In the genomic region with DNA sequence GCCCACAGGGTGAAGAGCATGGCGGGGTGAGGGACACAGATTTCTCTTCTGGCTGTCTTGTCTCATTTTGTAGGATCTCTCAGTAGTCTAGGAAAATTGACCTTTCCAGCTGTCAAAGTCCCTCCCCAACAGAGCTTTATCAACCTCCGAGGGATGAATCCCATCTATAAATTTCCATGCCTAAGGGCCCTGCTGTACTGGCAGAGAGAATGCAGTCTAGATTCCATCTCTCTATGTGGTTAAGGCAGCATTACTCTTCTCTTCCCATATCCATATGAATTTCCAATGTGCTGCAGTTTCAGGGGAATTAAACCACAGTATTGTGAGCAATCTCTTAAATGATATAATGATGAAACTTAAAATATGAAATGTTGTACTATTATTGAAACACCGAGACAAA, we compare ENCODE assay signal across 26 cellular contexts.
"Had no signal": no experiment of that assay in that cellular context is flagged by ENCODE, and none has a peak within 500 bp of the region (broad histone marks: within the 10 kb centered on the region; RNA-seq: fewer than 3 reads in every experiment).

No MANE protein-coding gene starts in this region.

- H3K9me3 ChIP-seq: neutrophil, pancreas, prostate gland, right lobe of liver, sigmoid colon, stomach, thoracic aorta, thyroid gland, tibial nerve, upper lobe of left lung, vagina had no signal

- H3K36me3 Mint-ChIP-seq: naive thymus-derived CD4-positive, alpha-beta T cell; natural killer cell; stimulated activated effector memory CD8-positive, alpha-beta T cell treated with anti-CD3 and anti-CD28 coated beads, Interleukin-12 subunit alpha, Interleukin-12 subunit beta, amount 100 ng/mL, for 72 hours; stimulated activated naive B cell treated with anti-CD40 and anti-IgM and Interleukin-4, amounts not matched to agents 10 μg/mL and 1 μg/mL and 100 μg/mL, for 72 hours had no signal

- H3K27me3 Mint-ChIP-seq: stimulated activated naive CD8-positive, alpha-beta T cell treated with anti-CD3 and anti-CD28 coated beads, Interleukin-15, Interleukin-2, amounts not matched to agents 100 ng/mL and 50 ng/mL, for 24 hours had no signal

- H3K4me3 Mint-ChIP-seq: naive thymus-derived CD4-positive, alpha-beta T cell; natural killer cell; nephron progenitor cell; neural crest cell; stimulated activated effector memory CD8-positive, alpha-beta T cell treated with anti-CD3 and anti-CD28 coated beads, Interleukin-12 subunit alpha, Interleukin-12 subunit beta, amount 100 ng/mL, for 72 hours; stimulated activated naive B cell treated with anti-CD40 and anti-IgM and Interleukin-4, amounts not matched to agents 10 μg/mL and 1 μg/mL and 100 μg/mL, for 72 hours; stimulated activated naive CD8-positive, alpha-beta T cell treated with anti-CD3 and anti-CD28 coated beads, Interleukin-15, Interleukin-2, amounts not matched to agents 100 ng/mL and 50 ng/mL, for 24 hours had no signal

- H3K9me3 Mint-ChIP-seq: naive thymus-derived CD4-positive, alpha-beta T cell; natural killer cell; nephron progenitor cell; neural crest cell; stimulated activated effector memory CD8-positive, alpha-beta T cell treated with anti-CD3 and anti-CD28 coated beads, Interleukin-12 subunit alpha, Interleukin-12 subunit beta, amount 100 ng/mL, for 72 hours; stimulated activated naive B cell treated with anti-CD40 and anti-IgM and Interleukin-4, amounts not matched to agents 10 μg/mL and 1 μg/mL and 100 μg/mL, for 72 hours; stimulated activated naive CD8-positive, alpha-beta T cell treated with anti-CD3 and anti-CD28 coated beads, Interleukin-15, Interleukin-2, amounts not matched to agents 100 ng/mL and 50 ng/mL, for 24 hours had no signal

- H3K27me3 ChIP-seq: neutrophil, pancreas, right lobe of liver, sigmoid colon, stomach, thyroid gland, tibial nerve, upper lobe of left lung, vagina had no signal

- ATAC-seq: naive thymus-derived CD4-positive, alpha-beta T cell; natural killer cell; pancreas; right cardiac atrium; right lobe of liver; stimulated activated effector memory CD8-positive, alpha-beta T cell treated with anti-CD3 and anti-CD28 coated beads, Interleukin-12 subunit alpha, Interleukin-12 subunit beta, amount 100 ng/mL, for 72 hours; stimulated activated naive B cell treated with anti-CD40 and anti-IgM and Interleukin-4, amounts not matched to agents 10 μg/mL and 1 μg/mL and 100 μg/mL, for 72 hours had no signal

- H3K4me3 ChIP-seq: pancreas, prostate gland, right lobe of liver, sigmoid colon, stomach, thoracic aorta, thyroid gland, tibial nerve, upper lobe of left lung, vagina had no signal

- H3K27ac Mint-ChIP-seq: naive thymus-derived CD4-positive, alpha-beta T cell; natural killer cell; stimulated activated effector memory CD8-positive, alpha-beta T cell treated with anti-CD3 and anti-CD28 coated beads, Interleukin-12 subunit alpha, Interleukin-12 subunit beta, amount 100 ng/mL, for 72 hours; stimulated activated naive B cell treated with anti-CD40 and anti-IgM and Interleukin-4, amounts not matched to agents 10 μg/mL and 1 μg/mL and 100 μg/mL, for 72 hours had no signal

- H3K36me3 ChIP-seq: neutrophil, pancreas, prostate gland, right lobe of liver, sigmoid colon, stomach, thoracic aorta, thyroid gland, tibial nerve, upper lobe of left lung, vagina had no signal

- FAIRE-seq: pancreas, urothelium cell line had no signal

- H3K4me1 Mint-ChIP-seq: stimulated activated effector memory CD8-positive, alpha-beta T cell treated with anti-CD3 and anti-CD28 coated beads, Interleukin-12 subunit alpha, Interleukin-12 subunit beta, amount 100 ng/mL, for 72 hours; stimulated activated naive B cell treated with anti-CD40 and anti-IgM and Interleukin-4, amounts not matched to agents 10 μg/mL and 1 μg/mL and 100 μg/mL, for 72 hours had no signal

- H3K4me1 ChIP-seq: pancreas, prostate gland, right lobe of liver, tibial nerve, vagina had no signal

- DNase-seq: naive thymus-derived CD4-positive, alpha-beta T cell; natural killer cell; nephron progenitor cell; nucleus accumbens; pancreas; right cardiac atrium; right lobe of liver; sigmoid colon; stimulated activated CD4-positive, alpha-beta T cell treated with anti-CD3 and anti-CD28 coated beads, Interleukin-15, amount 100 ng/mL, for 24 hours; stimulated activated CD4-positive, alpha-beta T cell treated with anti-CD3 and anti-CD28 coated beads, Interleukin-2, amount 100 ng/mL, for 24 hours; stimulated activated CD4-positive, alpha-beta T cell treated with anti-CD3 and anti-CD28 coated beads, Interleukin-2, amount 100 ng/mL, for 48 hours; stimulated activated CD4-positive, alpha-beta T cell treated with anti-CD3 and anti-CD28 coated beads, Interleukin-4, amount 100 ng/mL, for 24 hours; stimulated activated naive B cell treated with anti-CD40 and anti-IgM and Interleukin-4, amounts not matched to agents 10 μg/mL and 1 μg/mL and 100 μg/mL, for 72 hours; stimulated activated naive CD4-positive, alpha-beta T cell treated with Interleukin-2 at 50 U/mL for 16 hours; stomach; thyroid gland; upper lobe of left lung had no signal

- H3K27ac ChIP-seq: neutrophil, pancreas, prostate gland, right lobe of liver, sigmoid colon, stomach, thoracic aorta, thyroid gland, tibial nerve, upper lobe of left lung, vagina had no signal
